Comparison of ENCODE assay signal across 1 cellular context in genomic region chr4:170114183-170114582, GRCh38. TPM values are rescaled to one million over a fixed set of nuclear protein-coding genes. Genes with fewer than 3 reads are reported as not detected.
"Had no signal": no experiment of that assay in that cellular context is flagged by ENCODE, and none has a peak within 500 bp of the region (broad histone marks: within the 10 kb centered on the region; RNA-seq: fewer than 3 reads in every experiment).

No MANE protein-coding gene starts in this region.

RNA-seq across cellular contexts. Expression of gene AADAT, which starts 24.4 kb away (rescaled TPM):
- polyA plus RNA-seq: IgD-negative memory B cell had no signal
